In genomic region chr1:201672685-201673084, GRCh38 we compare ENCODE assay signal across 29 cellular contexts.
"Had no signal": no experiment of that assay in that cellular context is flagged by ENCODE, and none has a peak within 500 bp of the region (broad histone marks: within the 10 kb centered on the region; RNA-seq: fewer than 3 reads in every experiment).

No MANE protein-coding gene starts in this region.

- H3K4me1 ChIP-seq: breast epithelium had no signal

- H3K36me3 ChIP-seq: adrenal gland, breast epithelium, cardiac muscle cell, gastrocnemius medialis had no signal

- ATAC-seq: activated CD4-positive, alpha-beta T cell treated with anti-CD3 and anti-CD28 coated beads for 36 hours; activated CD8-positive, alpha-beta memory T cell treated with anti-CD3 and anti-CD28 coated beads, Interleukin-2, amount 10 ng/mL, durations not matched to agents 7 days and 5 days; activated CD8-positive, alpha-beta T cell treated with anti-CD3 and anti-CD28 coated beads, Interleukin-2, amount 10 ng/mL, durations not matched to agents 7 days and 5 days; activated naive CD8-positive, alpha-beta T cell treated with anti-CD3 and anti-CD28 coated beads, Interleukin-2, amount 50 U/mL, for 24 hours; body of pancreas; esophagus mucosa; gastrocnemius medialis had no signal

- H3K4me3 ChIP-seq: adrenal gland, body of pancreas, breast epithelium, cardiac muscle cell, gastrocnemius medialis had no signal

- H3K27ac ChIP-seq: adrenal gland, body of pancreas, breast epithelium, cardiac muscle cell, gastrocnemius medialis had no signal

- DNase-seq: activated CD4-positive, alpha-beta memory T cell treated with anti-CD3 and anti-CD28 coated beads for 36 hours; activated CD4-positive, alpha-beta T cell treated with anti-CD3 and anti-CD28 coated beads for 36 hours; activated CD4-positive, alpha-beta T cell treated with anti-CD3 and anti-CD28 coated beads, Interleukin-2, amount 10 ng/mL, durations not matched to agents 24 days and 14 days; activated CD4-positive, CD25-positive, alpha-beta regulatory T cell; activated CD4-positive, CD25-positive, alpha-beta regulatory T cell treated with anti-CD3 and anti-CD28 coated beads, Interleukin-2, amount 50 U/mL, for 72 hours; activated CD8-positive, alpha-beta memory T cell treated with anti-CD3 and anti-CD28 coated beads, Interleukin-2, amount 10 ng/mL, durations not matched to agents 7 days and 5 days; activated CD8-positive, alpha-beta memory T cell treated with anti-CD3 and anti-CD28 coated beads, Interleukin-2, amount 50 U/mL, for 4 hours; activated CD8-positive, alpha-beta T cell treated with anti-CD3 and anti-CD28 coated beads, Interleukin-2, amount 10 ng/mL, durations not matched to agents 7 days and 5 days; activated effector memory CD4-positive, alpha-beta T cell treated with anti-CD3 and anti-CD28 coated beads, Interleukin-2, amount 50 U/mL, for 16 hours; activated naive CD4-positive, alpha-beta T cell treated with anti-CD3 and anti-CD28 coated beads for 36 hours; activated naive CD8-positive, alpha-beta T cell treated with anti-CD3 and anti-CD28 coated beads for 36 hours; activated naive CD8-positive, alpha-beta T cell treated with anti-CD3 and anti-CD28 coated beads, Interleukin-2, amount 50 U/mL, for 24 hours; activated T-cell treated with anti-CD3 and anti-CD28 coated beads, Interleukin-2, amount 50 U/mL, for 1 hour; activated T-cell treated with anti-CD3 and anti-CD28 coated beads, Interleukin-2, amount 50 U/mL, for 48 hours; adrenal gland; aorta; body of pancreas; central memory CD4-positive, alpha-beta T cell; cerebellar nuclear complex; cortex of kidney; dermis blood vessel endothelial cell; effector CD8-positive, alpha-beta T cell; foreskin fibroblast; gastrocnemius medialis; glutamatergic neuron; T-helper 2 cell had no signal

- H3K9me3 ChIP-seq: adrenal gland, body of pancreas, breast epithelium, gastrocnemius medialis had no signal

- H3K27me3 ChIP-seq: adrenal gland, body of pancreas, breast epithelium, cardiac muscle cell had no signal
